24 cellular contexts compared by ENCODE assay signal in the genomic region with DNA sequence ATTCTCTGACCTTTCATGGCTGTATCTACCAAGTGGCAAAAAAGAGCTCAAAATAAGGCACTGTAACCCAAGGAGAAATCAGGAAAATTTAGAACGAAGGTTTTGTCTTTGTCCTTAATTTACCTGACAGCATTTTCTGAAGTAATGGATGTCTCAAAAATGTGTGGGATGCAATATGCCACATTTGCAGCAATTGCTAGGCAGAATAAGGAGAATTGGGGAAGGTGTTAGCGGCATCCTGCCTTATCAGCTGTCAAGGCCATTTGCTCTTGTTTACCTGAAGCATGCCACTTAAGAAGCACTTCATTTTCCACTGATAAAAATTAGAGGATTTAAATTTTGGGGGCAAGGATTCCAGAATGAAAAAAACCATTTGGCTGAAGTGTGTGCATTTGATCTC. TPM values are rescaled to one million over a fixed set of nuclear protein-coding genes. Genes with fewer than 3 reads are reported as not detected.
"Had no signal": no experiment of that assay in that cellular context is flagged by ENCODE, and none has a peak within 500 bp of the region (broad histone marks: within the 10 kb centered on the region; RNA-seq: fewer than 3 reads in every experiment).

No MANE protein-coding gene starts in this region.

- H3K9me3 ChIP-seq: neutrophil, pancreas, prostate gland, right lobe of liver, sigmoid colon, stomach, thoracic aorta, tibial artery, transverse colon, upper lobe of right lung, uterus had no signal

- FAIRE-seq: pancreas, small intestine had no signal

- ATAC-seq: naive thymus-derived CD8-positive, alpha-beta T cell; natural killer cell treated with Interleukin-12 subunit alpha and Interleukin-12 subunit beta and Interleukin-15 and Interleukin-18, amount 100 ng/mL, for 72 hours; pancreas; right cardiac atrium; right lobe of liver; stimulated activated effector memory CD8-positive, alpha-beta T cell treated with anti-CD3 and anti-CD28 coated beads, Interleukin-12 subunit alpha, Interleukin-12 subunit beta, amount 100 ng/mL, for 72 hours; stimulated activated naive B cell treated with anti-CD40 and anti-IgM and Interleukin-4, amounts not matched to agents 10 μg/mL and 1 μg/mL and 100 μg/mL, for 72 hours; upper lobe of right lung had no signal

- DNase-seq: naive thymus-derived CD8-positive, alpha-beta T cell; nephron progenitor cell; pancreas; right cardiac atrium; right lobe of liver; sigmoid colon; small intestine; stimulated activated CD4-positive, alpha-beta T cell treated with anti-CD3 and anti-CD28 coated beads, Interleukin-15, amount 100 ng/mL, for 24 hours; stimulated activated CD4-positive, alpha-beta T cell treated with anti-CD3 and anti-CD28 coated beads, Interleukin-2, amount 100 ng/mL, for 24 hours; stimulated activated CD4-positive, alpha-beta T cell treated with anti-CD3 and anti-CD28 coated beads, Interleukin-2, amount 100 ng/mL, for 48 hours; stimulated activated CD4-positive, alpha-beta T cell treated with anti-CD3 and anti-CD28 coated beads, Interleukin-4, amount 100 ng/mL, for 24 hours; stimulated activated naive B cell treated with anti-CD40 and anti-IgM and Interleukin-4, amounts not matched to agents 10 μg/mL and 1 μg/mL and 100 μg/mL, for 72 hours; stimulated activated naive CD4-positive, alpha-beta T cell treated with Interleukin-2 at 50 U/mL for 16 hours; stomach; tibial artery; transverse colon; upper lobe of right lung; uterus had no signal

- H3K4me3 ChIP-seq: pancreas, prostate gland, right lobe of liver, sigmoid colon, stomach, thoracic aorta, tibial artery, transverse colon, upper lobe of right lung, uterus had no signal

- H3K36me3 ChIP-seq: neutrophil, pancreas, prostate gland, right lobe of liver, sigmoid colon, stomach, thoracic aorta, tibial artery, transverse colon, upper lobe of right lung, uterus had no signal

- H3K27me3 ChIP-seq: neutrophil, pancreas, right lobe of liver, sigmoid colon, stomach, tibial artery, transverse colon, upper lobe of right lung, uterus had no signal

- H3K4me1 ChIP-seq: prostate gland, right lobe of liver, sigmoid colon, stomach, tibial artery, transverse colon, upper lobe of right lung, uterus had no signal

- H3K27ac ChIP-seq: neutrophil, pancreas, prostate gland, right lobe of liver, sigmoid colon, stomach, thoracic aorta, tibial artery, transverse colon, upper lobe of right lung, uterus had no signal

RNA-seq across cellular contexts. Expression of a gene that starts 39.0 kb away (rescaled TPM):
- total RNA-seq: natural killer cell treated with Interleukin-12 subunit alpha and Interleukin-12 subunit beta and Interleukin-15 and Interleukin-18, amount 100 ng/mL, for 72 hours; pulmonary artery endothelial cell had no signal
